Comparison of ENCODE assay signal across 11 cellular contexts in genomic region chr9:17219261-17219660, GRCh38.
DNase-seq lines count a peak whose midpoint lies in the region; ATAC-seq, FAIRE-seq and TF ChIP-seq lines count a peak whose summit lies in the region.
"Had no signal": no experiment of that assay in that cellular context is flagged by ENCODE, and none has a peak within 500 bp of the region (broad histone marks: within the 10 kb centered on the region; RNA-seq: fewer than 3 reads in every experiment).

No MANE protein-coding gene starts in this region.

- no peaks in the 10 kb centered on the region for H3K27me3 Mint-ChIP-seq in GM23338 (ENCODE audit: insufficient read depth, low read depth, poor library complexity)
- H3K27me3 Mint-ChIP-seq in activated CD4-positive, alpha-beta T cell treated with anti-CD3 and anti-CD28 coated beads, Interleukin-2, amount 10 ng/mL, durations not matched to agents 24 days and 14 days = no peaks in the 10 kb centered on the region
- H3K27me3 Mint-ChIP-seq: activated naive CD8-positive, alpha-beta T cell treated with anti-CD3 and anti-CD28 coated beads for 36 hours had no signal

- peak in 1 of 2 experiments; percentile 2 for DNase-seq in A549 (ENCODE audit: low read depth in 1 of 2, low spot score in 1 of 2)
- DNase-seq in GM23338 (ENCODE audit: low spot score) = no peak
- DNase-seq in hepatic stellate cell (ENCODE audit: low spot score) = peak; percentile 6
- DNase-seq in activated CD4-positive, alpha-beta T cell treated with anti-CD3 and anti-CD28 coated beads, Interleukin-2, amount 10 ng/mL, durations not matched to agents 24 days and 14 days = no peak
- DNase-seq in heart right ventricle = no peak
- DNase-seq in NCI-H2107 treated with DMSO at 0.1 percent for 48 hours (lab: John Stamatoyannopoulos, UW; ENCODE audit: unreplicated experiment) = no peak
- DNase-seq in colonic mucosa = no peak
- DNase-seq: activated naive CD8-positive, alpha-beta T cell treated with anti-CD3 and anti-CD28 coated beads for 36 hours had no signal

- TF ChIP-seq EP300 in A549 (IDR thresholded peaks at IDR 0.05) = no peak

- TF ChIP-seq RAD21 in A549 (conservative IDR thresholded peaks at IDR 0.05 in 1 of 2, IDR thresholded peaks at IDR 0.05 in 1 of 2) = peak in 1 of 2 experiments; percentile 32; a peak in 1 of 5 replicates

- no peak overlapping the region for H3K4me3 ChIP-seq in A549
- H3K4me3 ChIP-seq in GM23338 = no peak overlapping the region
- H3K4me3 ChIP-seq in heart right ventricle = no peak overlapping the region
- no peak overlapping the region for H3K4me3 ChIP-seq in colonic mucosa

- no peaks in the 10 kb centered on the region for H3K36me3 ChIP-seq in GM23338 (ENCODE audit: insufficient read depth)
- no peaks in the 10 kb centered on the region for H3K36me3 ChIP-seq in heart right ventricle
- H3K36me3 ChIP-seq in colonic mucosa = no peaks in the 10 kb centered on the region

- no peak overlapping the region for H2AFZ ChIP-seq in GM23338

- no peaks in the 10 kb centered on the region for H3F3A ChIP-seq in GM23338 (replicated peaks; ENCODE audit: low read depth)

- H3K9me3 ChIP-seq in A549 (no peaks in the 10 kb centered on the region), heart right ventricle (peaks cover 0 to 12% (median 0%) of the 10 kb centered on the region in 11 donors), colonic mucosa (no peaks in the 10 kb centered on the region)

- no peaks in the 10 kb centered on the region for H3K4me1 ChIP-seq in A549
- peaks cover 13% of the 10 kb centered on the region for H3K4me1 ChIP-seq in GM23338 (ENCODE audit: insufficient read depth)
- peaks cover 0 to 5% (median 0%) of the 10 kb centered on the region in 9 donors for H3K4me1 ChIP-seq in heart right ventricle
- no peaks in the 10 kb centered on the region for H3K4me1 ChIP-seq in colonic mucosa

- CTCF ChIA-PET in A549 (lab: Yijun Ruan, JAX) = interaction anchor here (0.6 to 1.0 kb wide), 3 partner anchors 9 to 89 kb away, joined by 3 read pairs; no protein-coding TSS in a partner anchor

- H3K27me3 ChIP-seq in GM23338 (ENCODE audit: insufficient read depth) (no peaks in the 10 kb centered on the region), heart right ventricle (no peaks in the 10 kb centered on the region), colonic mucosa (no peaks in the 10 kb centered on the region)

- TF ChIP-seq CTCF in A549 (IDR thresholded peaks at IDR 0.05) (peak; percentile 33; the same call in 2 of the 3 replicates), GM23338 (conservative IDR thresholded peaks at IDR 0.05; ENCODE audit: low read depth in 2 of 2) (peak in 1 of 2 experiments; percentile 42; a peak in 3 of 4 replicates), VCaP (conservative IDR thresholded peaks at IDR 0.05) (peak; percentile 75), heart right ventricle (IDR thresholded peaks at IDR 0.05) (peak in 1 of 9 donors; percentile 7), colonic mucosa (IDR thresholded peaks at IDR 0.05) (no peak)

- H3K9me2 ChIP-seq in GM23338 (ENCODE audit: insufficient read depth) = no peaks in the 10 kb centered on the region

- H3K36me3 Mint-ChIP-seq in GM23338 (ENCODE audit: low read depth) = peaks cover 11% of the 10 kb centered on the region
- H3K36me3 Mint-ChIP-seq in activated CD4-positive, alpha-beta T cell treated with anti-CD3 and anti-CD28 coated beads, Interleukin-2, amount 10 ng/mL, durations not matched to agents 24 days and 14 days (ENCODE audit: low read depth) = no peaks in the 10 kb centered on the region
- H3K36me3 Mint-ChIP-seq: activated naive CD8-positive, alpha-beta T cell treated with anti-CD3 and anti-CD28 coated beads for 36 hours had no signal

- no peak overlapping the region for H3K4me3 Mint-ChIP-seq in GM23338
- no peak overlapping the region for H3K4me3 Mint-ChIP-seq in activated CD4-positive, alpha-beta T cell treated with anti-CD3 and anti-CD28 coated beads, Interleukin-2, amount 10 ng/mL, durations not matched to agents 24 days and 14 days
- H3K4me3 Mint-ChIP-seq: activated naive CD8-positive, alpha-beta T cell treated with anti-CD3 and anti-CD28 coated beads for 36 hours; CD14-positive monocyte had no signal

- no peaks in the 10 kb centered on the region; the same call in 2 of the 3 replicates for H3K4me1 Mint-ChIP-seq in GM23338
- no peaks in the 10 kb centered on the region for H3K4me1 Mint-ChIP-seq in activated CD4-positive, alpha-beta T cell treated with anti-CD3 and anti-CD28 coated beads, Interleukin-2, amount 10 ng/mL, durations not matched to agents 24 days and 14 days
- H3K4me1 Mint-ChIP-seq: activated naive CD8-positive, alpha-beta T cell treated with anti-CD3 and anti-CD28 coated beads for 36 hours had no signal

- H3K27ac ChIP-seq in A549 (no peak overlapping the region), GM23338 (ENCODE audit: low read depth) (no peak overlapping the region), VCaP (no peak overlapping the region), heart right ventricle (no peak overlapping the region), colonic mucosa (no peak overlapping the region)

- intact Hi-C loops in activated CD4-positive, alpha-beta T cell treated with anti-CD3 and anti-CD28 coated beads, Interleukin-2, amount 10 ng/mL, durations not matched to agents 24 days and 14 days (cut with micrococcal nuclease) = no loop called here
- intact Hi-C loops in heart right ventricle (cut with DNase I) = no loop called here
- intact Hi-C loops in colonic mucosa (cut with DNase I) = no loop called here

- no peak for TF ChIP-seq POLR2A in A549 (IDR thresholded peaks at IDR 0.05; ENCODE audit: low read length)

- H4K20me1 ChIP-seq in GM23338 (replicated peaks; ENCODE audit: insufficient read depth) = no peaks in the 10 kb centered on the region

- no peak for ATAC-seq in A549
- ATAC-seq in GM23338 = no peak
- ATAC-seq in heart right ventricle = no peak
- ATAC-seq: Panc1 had no signal

- POLR2A ChIA-PET in A549 (lab: Yijun Ruan, JAX) = no interaction called here

- 0 out of 2 replicates have a peak overlapping the region, but pooled peaks have one; percentile 13 for H3K27ac Mint-ChIP-seq in GM23338
- no peak overlapping the region for H3K27ac Mint-ChIP-seq in activated CD4-positive, alpha-beta T cell treated with anti-CD3 and anti-CD28 coated beads, Interleukin-2, amount 10 ng/mL, durations not matched to agents 24 days and 14 days
- H3K27ac Mint-ChIP-seq: activated naive CD8-positive, alpha-beta T cell treated with anti-CD3 and anti-CD28 coated beads for 36 hours; CD14-positive monocyte had no signal

- H3K4me2 ChIP-seq in A549 (no peak overlapping the region), GM23338 (no peak overlapping the region)

- peaks cover 20% of the 10 kb centered on the region for H3K9me3 Mint-ChIP-seq in GM23338
- H3K9me3 Mint-ChIP-seq in activated CD4-positive, alpha-beta T cell treated with anti-CD3 and anti-CD28 coated beads, Interleukin-2, amount 10 ng/mL, durations not matched to agents 24 days and 14 days = no peaks in the 10 kb centered on the region

- H3K79me2 ChIP-seq in GM23338 (replicated peaks; ENCODE audit: insufficient read depth) = peaks cover 12% of the 10 kb centered on the region; the same call in 1 of the 2 replicates

- H3K9ac ChIP-seq in colonic mucosa (ENCODE audit: low read depth in 2 of 2, low read length in 2 of 2) = no peak overlapping the region

- FAIRE-seq in A549 (lab: Jason Lieb, UNC) = no peak

TF ChIP-seq in A549, 52 proteins besides CTCF, POLR2A, EP300 and RAD21:
- no peak for TF ChIP-seq NR3C1 (IDR thresholded peaks at IDR 0.05)
- no peak for TF ChIP-seq FOXS1 (CRISPR knock-in tag; IDR thresholded peaks at IDR 0.05)
- TF ChIP-seq HOXB5 (CRISPR knock-in tag; IDR thresholded peaks at IDR 0.05) = no peak
- no peak for TF ChIP-seq GATA3 (IDR thresholded peaks at IDR 0.05; ENCODE audit: borderline replicate concordance)
- TF ChIP-seq JUNB (IDR thresholded peaks at IDR 0.05) = no peak
- TF ChIP-seq KDM1A (IDR thresholded peaks at IDR 0.05; ENCODE audit: low read depth) = no peak
- TF ChIP-seq ESRRA (IDR thresholded peaks at IDR 0.05; ENCODE audit: borderline replicate concordance, low read length) = no peak
- no peak for TF ChIP-seq MAZ (IDR thresholded peaks at IDR 0.05; ENCODE audit: borderline replicate concordance, low read depth, low read length)
- 0 out of 3 replicates have a peak, but pooled peaks have one; percentile 18 for TF ChIP-seq SMC3 (IDR thresholded peaks at IDR 0.05)

TF ChIP-seq in GM23338, 12 proteins besides CTCF, POLR2A, EP300 and RAD21 (continues in another document):
- TF ChIP-seq NANOG (IDR thresholded peaks at IDR 0.05; ENCODE audit: borderline replicate concordance) (no peak), REST (IDR thresholded peaks at IDR 0.05; ENCODE audit: unreplicated experiment) (no peak), STAT1 (IDR thresholded peaks at IDR 0.05; ENCODE audit: unreplicated experiment) (no peak), POLR2AphosphoS5 (IDR thresholded peaks at IDR 0.05; ENCODE audit: low read depth) (no peak), CREB1 (CRISPR knock-in tag; IDR thresholded peaks at IDR 0.05; ENCODE audit: low read depth) (no peak), JUNB (IDR thresholded peaks at IDR 0.05; ENCODE audit: unreplicated experiment) (no peak), ZNF114 (CRISPR knock-in tag; IDR thresholded peaks at IDR 0.05) (no peak), EZH2phosphoT487 (IDR thresholded peaks at IDR 0.05; ENCODE audit: unreplicated experiment) (no peak), ZNF331 (CRISPR knock-in tag; IDR thresholded peaks at IDR 0.05; ENCODE audit: low read depth) (no peak)
